In genomic region chr17:75271233-75271954, GRCh38 we compare ENCODE assay signal across 2 cellular contexts.
TF ChIP-seq lines count a peak whose summit lies in the region.

No MANE protein-coding gene starts in this region.

TF ChIP-seq in HEK293, 187 proteins besides CTCF, POLR2A, EP300 and RAD21 (continues in another document):
- TF ChIP-seq ZNF664 (tag by site-specific recombination; IDR thresholded peaks at IDR 0.05) (no peak), ZNF341 (tag by site-specific recombination; IDR thresholded peaks at IDR 0.05; ENCODE audit: low read depth) (peak; percentile 93), SP2 (tag by site-specific recombination; IDR thresholded peaks at IDR 0.05) (no peak), ZNF10 (tag by site-specific recombination; IDR thresholded peaks at IDR 0.05) (peak; percentile 39; the same call in 1 of the 2 replicates), SALL2 (tag by site-specific recombination; IDR thresholded peaks at IDR 0.05; ENCODE audit: borderline replicate concordance) (no peak), ZNF221 (tag by site-specific recombination; IDR thresholded peaks at IDR 0.05; ENCODE audit: borderline replicate concordance) (no peak), KLF7 (tag by site-specific recombination; IDR thresholded peaks at IDR 0.05; ENCODE audit: borderline replicate concordance) (no peak), ZNF324 (tag by site-specific recombination; IDR thresholded peaks at IDR 0.05) (0 out of 2 replicates have a peak, but pooled peaks have one; percentile 31), ZNF501 (tag by site-specific recombination; IDR thresholded peaks at IDR 0.05) (peak; percentile 81), KLF8 (tag by site-specific recombination; IDR thresholded peaks at IDR 0.05) (peak; percentile 37; the same call in 1 of the 2 replicates), ZNF155 (tag by site-specific recombination; IDR thresholded peaks at IDR 0.05) (no peak), EGR2 (tag by site-specific recombination; IDR thresholded peaks at IDR 0.05; ENCODE audit: low read depth) (0 out of 2 replicates have a peak, but pooled peaks have one; percentile 41), ZNF623 (tag by site-specific recombination; IDR thresholded peaks at IDR 0.05) (no peak), ZNF660 (tag by site-specific recombination; IDR thresholded peaks at IDR 0.05) (peak; percentile 28; the same call in 1 of the 2 replicates), ZNF416 (tag by site-specific recombination; IDR thresholded peaks at IDR 0.05) (no peak), ZBTB1 (tag by site-specific recombination; IDR thresholded peaks at IDR 0.05) (no peak), ZNF629 (tag by site-specific recombination; IDR thresholded peaks at IDR 0.05) (peak; percentile 33; the same call in 1 of the 2 replicates), ZNF692 (tag by site-specific recombination; IDR thresholded peaks at IDR 0.05) (peak; percentile 54; the same call in 1 of the 2 replicates), BCL11A (tag by site-specific recombination; IDR thresholded peaks at IDR 0.05; ENCODE audit: low read depth) (0 out of 2 replicates have a peak, but pooled peaks have one; percentile 11), ZNF521 (tag by site-specific recombination; IDR thresholded peaks at IDR 0.05) (no peak), KLF17 (tag by site-specific recombination; IDR thresholded peaks at IDR 0.05) (no peak; the same call in 1 of the 2 replicates), YY2 (tag by site-specific recombination; IDR thresholded peaks at IDR 0.05) (no peak), ZFP41 (tag by site-specific recombination; IDR thresholded peaks at IDR 0.05; ENCODE audit: borderline replicate concordance) (no peak), OVOL3 (tag by site-specific recombination; IDR thresholded peaks at IDR 0.05) (no peak), ZNF561 (tag by site-specific recombination; IDR thresholded peaks at IDR 0.05; ENCODE audit: borderline replicate concordance) (peak; percentile 26; the same call in 1 of the 2 replicates), ZNF621 (tag by site-specific recombination; IDR thresholded peaks at IDR 0.05) (no peak), ZNF558 (tag by site-specific recombination; IDR thresholded peaks at IDR 0.05) (no peak), ZNF707 (tag by site-specific recombination; IDR thresholded peaks at IDR 0.05) (no peak)
- TF ChIP-seq, protein P1, sequence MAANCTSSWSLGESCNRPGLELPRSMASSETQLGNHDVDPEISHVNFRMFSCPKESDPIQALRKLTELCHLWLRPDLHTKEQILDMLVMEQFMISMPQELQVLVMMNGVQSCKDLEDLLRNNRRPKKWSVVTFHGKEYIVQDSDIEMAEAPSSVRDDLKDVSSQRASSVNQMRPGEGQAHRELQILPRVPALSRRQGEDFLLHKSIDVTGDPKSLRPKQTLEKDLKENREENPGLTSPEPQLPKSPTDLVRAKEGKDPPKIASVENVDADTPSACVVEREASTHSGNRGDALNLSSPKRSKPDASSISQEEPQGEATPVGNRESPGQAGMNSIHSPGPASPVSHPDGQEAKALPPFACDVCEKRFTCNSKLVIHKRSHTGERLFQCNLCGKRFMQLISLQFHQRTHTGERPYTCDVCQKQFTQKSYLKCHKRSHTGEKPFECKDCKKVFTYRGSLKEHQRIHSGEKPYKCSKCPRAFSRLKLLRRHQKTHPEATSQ (tag by site-specific recombination; IDR thresholded peaks at IDR 0.05): no peak
- TF ChIP-seq, protein P2, sequence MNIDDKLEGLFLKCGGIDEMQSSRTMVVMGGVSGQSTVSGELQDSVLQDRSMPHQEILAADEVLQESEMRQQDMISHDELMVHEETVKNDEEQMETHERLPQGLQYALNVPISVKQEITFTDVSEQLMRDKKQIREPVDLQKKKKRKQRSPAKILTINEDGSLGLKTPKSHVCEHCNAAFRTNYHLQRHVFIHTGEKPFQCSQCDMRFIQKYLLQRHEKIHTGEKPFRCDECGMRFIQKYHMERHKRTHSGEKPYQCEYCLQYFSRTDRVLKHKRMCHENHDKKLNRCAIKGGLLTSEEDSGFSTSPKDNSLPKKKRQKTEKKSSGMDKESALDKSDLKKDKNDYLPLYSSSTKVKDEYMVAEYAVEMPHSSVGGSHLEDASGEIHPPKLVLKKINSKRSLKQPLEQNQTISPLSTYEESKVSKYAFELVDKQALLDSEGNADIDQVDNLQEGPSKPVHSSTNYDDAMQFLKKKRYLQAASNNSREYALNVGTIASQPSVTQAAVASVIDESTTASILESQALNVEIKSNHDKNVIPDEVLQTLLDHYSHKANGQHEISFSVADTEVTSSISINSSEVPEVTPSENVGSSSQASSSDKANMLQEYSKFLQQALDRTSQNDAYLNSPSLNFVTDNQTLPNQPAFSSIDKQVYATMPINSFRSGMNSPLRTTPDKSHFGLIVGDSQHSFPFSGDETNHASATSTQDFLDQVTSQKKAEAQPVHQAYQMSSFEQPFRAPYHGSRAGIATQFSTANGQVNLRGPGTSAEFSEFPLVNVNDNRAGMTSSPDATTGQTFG (tag by site-specific recombination; IDR thresholded peaks at IDR 0.05; ENCODE audit: borderline replicate concordance): no peak

TF ChIP-seq in K562, 482 proteins besides CTCF, POLR2A, EP300 and RAD21 (continues in another document):
- TF ChIP-seq KLF10 (CRISPR knock-in tag; IDR thresholded peaks at IDR 0.05): no peak
- TF ChIP-seq, protein P3, sequence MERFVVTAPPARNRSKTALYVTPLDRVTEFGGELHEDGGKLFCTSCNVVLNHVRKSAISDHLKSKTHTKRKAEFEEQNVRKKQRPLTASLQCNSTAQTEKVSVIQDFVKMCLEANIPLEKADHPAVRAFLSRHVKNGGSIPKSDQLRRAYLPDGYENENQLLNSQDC (CRISPR knock-in tag; IDR thresholded peaks at IDR 0.05): peak; percentile 75; the same call in 1 of the 2 replicates
- TF ChIP-seq HCFC1 (IDR thresholded peaks at IDR 0.05; ENCODE audit: low read depth, low read length): peak; percentile 82
- peak; percentile 90 for TF ChIP-seq MTA3 (IDR thresholded peaks at IDR 0.05; ENCODE audit: borderline replicate concordance)
- TF ChIP-seq CAMTA2 (CRISPR knock-in tag; conservative IDR thresholded peaks at IDR 0.05): no peak
- peak; percentile 93 for TF ChIP-seq FIP1L1 (IDR thresholded peaks at IDR 0.05; ENCODE audit: low read depth, low read length, poor library complexity, severe bottlenecking)
- no peak for TF ChIP-seq CHD1 (IDR thresholded peaks at IDR 0.05; ENCODE audit: low read length)
- TF ChIP-seq CXXC5 (CRISPR knock-in tag; IDR thresholded peaks at IDR 0.05): peak; percentile 96
- TF ChIP-seq RB1 (IDR thresholded peaks at IDR 0.05; ENCODE audit: low read depth): peak; percentile 97
- TF ChIP-seq, protein P4, sequence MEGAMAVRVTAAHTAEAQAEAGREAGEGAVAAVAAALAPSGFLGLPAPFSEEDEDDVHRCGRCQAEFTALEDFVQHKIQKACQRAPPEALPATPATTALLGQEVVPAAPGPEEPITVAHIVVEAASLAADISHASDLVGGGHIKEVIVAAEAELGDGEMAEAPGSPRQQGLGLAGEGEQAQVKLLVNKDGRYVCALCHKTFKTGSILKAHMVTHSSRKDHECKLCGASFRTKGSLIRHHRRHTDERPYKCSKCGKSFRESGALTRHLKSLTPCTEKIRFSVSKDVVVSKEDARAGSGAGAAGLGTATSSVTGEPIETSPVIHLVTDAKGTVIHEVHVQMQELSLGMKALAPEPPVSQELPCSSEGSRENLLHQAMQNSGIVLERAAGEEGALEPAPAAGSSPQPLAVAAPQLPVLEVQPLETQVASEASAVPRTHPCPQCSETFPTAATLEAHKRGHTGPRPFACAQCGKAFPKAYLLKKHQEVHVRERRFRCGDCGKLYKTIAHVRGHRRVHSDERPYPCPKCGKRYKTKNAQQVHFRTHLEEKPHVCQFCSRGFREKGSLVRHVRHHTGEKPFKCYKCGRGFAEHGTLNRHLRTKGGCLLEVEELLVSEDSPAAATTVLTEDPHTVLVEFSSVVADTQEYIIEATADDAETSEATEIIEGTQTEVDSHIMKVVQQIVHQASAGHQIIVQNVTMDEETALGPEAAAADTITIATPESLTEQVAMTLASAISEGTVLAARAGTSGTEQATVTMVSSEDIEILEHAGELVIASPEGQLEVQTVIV (CRISPR knock-in tag; IDR thresholded peaks at IDR 0.05; ENCODE audit: borderline replicate concordance): no peak
- TF ChIP-seq, protein P5, sequence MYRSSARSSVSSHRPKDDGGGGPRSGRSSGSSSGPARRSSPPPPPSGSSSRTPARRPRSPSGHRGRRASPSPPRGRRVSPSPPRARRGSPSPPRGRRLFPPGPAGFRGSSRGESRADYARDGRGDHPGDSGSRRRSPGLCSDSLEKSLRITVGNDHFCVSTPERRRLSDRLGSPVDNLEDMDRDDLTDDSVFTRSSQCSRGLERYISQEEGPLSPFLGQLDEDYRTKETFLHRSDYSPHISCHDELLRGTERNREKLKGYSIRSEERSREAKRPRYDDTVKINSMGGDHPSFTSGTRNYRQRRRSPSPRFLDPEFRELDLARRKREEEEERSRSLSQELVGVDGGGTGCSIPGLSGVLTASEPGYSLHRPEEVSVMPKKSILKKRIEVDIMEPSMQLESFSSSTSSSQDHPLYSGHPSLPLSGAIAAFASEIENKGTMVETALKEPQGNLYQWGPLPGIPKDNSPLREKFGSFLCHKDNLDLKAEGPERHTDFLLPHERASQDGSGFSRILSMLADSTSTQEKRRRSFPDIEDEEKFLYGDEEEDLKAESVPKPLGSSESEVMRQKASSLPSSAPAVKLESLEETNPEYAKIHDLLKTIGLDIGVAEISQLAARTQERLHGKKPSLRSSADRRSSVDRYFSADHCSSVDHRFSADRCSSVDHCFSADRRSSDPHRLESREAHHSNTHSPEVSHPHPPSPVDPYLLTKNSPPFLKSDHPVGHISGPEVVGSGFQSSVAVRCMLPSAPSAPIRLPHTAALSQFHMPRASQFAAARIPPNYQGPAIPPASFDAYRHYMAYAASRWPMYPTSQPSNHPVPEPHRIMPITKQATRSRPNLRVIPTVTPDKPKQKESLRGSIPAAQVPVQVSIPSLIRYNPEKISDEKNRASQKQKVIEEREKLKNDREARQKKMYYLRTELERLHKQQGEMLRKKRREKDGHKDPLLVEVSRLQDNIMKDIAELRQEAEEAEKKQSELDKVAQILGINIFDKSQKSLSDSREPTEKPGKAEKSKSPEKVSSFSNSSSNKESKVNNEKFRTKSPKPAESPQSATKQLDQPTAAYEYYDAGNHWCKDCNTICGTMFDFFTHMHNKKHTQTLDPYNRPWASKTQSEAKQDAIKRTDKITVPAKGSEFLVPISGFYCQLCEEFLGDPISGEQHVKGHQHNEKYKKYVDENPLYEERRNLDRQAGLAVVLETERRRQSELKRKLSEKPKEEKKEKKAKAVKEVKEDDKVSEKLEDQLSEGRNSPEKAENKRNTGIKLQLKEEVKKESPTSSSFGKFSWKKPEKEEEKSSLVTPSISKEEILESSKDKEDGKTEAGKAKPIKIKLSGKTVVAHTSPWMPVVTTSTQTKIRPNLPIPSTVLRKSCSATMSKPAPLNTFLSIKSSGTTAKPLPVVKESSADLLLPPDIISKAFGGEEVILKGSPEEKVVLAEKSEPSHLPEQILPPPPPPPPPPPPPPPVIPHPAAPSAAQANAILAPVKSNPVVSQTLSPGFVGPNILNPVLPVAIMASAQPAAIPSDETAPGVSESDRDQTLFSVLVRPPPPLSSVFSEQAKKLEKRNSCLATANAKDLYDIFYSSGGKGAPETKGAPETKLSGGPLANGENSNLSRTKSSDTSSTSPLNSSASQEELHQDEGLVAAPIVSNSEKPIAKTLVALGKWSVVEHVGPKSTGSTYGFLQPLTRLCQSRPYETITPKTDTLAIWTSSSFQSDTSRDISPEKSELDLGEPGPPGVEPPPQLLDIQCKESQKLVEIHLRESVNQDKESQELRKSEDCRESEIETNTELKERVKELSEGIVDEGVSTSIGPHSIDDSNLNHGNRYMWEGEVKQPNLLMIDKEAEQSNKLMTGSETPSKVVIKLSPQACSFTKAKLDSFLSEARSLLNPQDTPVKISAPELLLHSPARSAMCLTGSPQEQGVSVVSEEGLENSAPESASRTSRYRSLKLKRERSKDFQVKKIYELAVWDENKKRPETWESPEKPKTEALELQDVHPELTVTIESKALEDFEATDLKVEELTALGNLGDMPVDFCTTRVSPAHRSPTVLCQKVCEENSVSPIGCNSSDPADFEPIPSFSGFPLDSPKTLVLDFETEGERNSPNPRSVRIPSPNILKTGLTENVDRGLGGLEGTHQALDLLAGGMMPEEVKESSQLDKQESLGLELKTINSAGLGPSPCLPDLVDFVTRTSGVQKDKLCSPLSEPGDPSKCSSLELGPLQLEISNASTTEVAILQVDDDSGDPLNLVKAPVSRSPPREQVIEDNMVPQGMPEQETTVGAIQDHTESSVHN (IDR thresholded peaks at IDR 0.05; ENCODE audit: borderline replicate concordance in 1 of 2, low read depth in 1 of 2): no peak
- TF ChIP-seq MTF1 (CRISPR knock-in tag; IDR thresholded peaks at IDR 0.05; ENCODE audit: borderline replicate concordance): no peak
- no peak for TF ChIP-seq PRPF4 (IDR thresholded peaks at IDR 0.05; ENCODE audit: insufficient read depth, low read depth, low read length, poor library complexity, severe bottlenecking)
- 0 out of 2 replicates have a peak, but pooled peaks have one; percentile 30 for TF ChIP-seq SP1 (CRISPR knock-in tag; IDR thresholded peaks at IDR 0.05)
- TF ChIP-seq ZNF511 (CRISPR knock-in tag; IDR thresholded peaks at IDR 0.05): peak; percentile 65; the same call in 1 of the 2 replicates
- TF ChIP-seq, protein P6, sequence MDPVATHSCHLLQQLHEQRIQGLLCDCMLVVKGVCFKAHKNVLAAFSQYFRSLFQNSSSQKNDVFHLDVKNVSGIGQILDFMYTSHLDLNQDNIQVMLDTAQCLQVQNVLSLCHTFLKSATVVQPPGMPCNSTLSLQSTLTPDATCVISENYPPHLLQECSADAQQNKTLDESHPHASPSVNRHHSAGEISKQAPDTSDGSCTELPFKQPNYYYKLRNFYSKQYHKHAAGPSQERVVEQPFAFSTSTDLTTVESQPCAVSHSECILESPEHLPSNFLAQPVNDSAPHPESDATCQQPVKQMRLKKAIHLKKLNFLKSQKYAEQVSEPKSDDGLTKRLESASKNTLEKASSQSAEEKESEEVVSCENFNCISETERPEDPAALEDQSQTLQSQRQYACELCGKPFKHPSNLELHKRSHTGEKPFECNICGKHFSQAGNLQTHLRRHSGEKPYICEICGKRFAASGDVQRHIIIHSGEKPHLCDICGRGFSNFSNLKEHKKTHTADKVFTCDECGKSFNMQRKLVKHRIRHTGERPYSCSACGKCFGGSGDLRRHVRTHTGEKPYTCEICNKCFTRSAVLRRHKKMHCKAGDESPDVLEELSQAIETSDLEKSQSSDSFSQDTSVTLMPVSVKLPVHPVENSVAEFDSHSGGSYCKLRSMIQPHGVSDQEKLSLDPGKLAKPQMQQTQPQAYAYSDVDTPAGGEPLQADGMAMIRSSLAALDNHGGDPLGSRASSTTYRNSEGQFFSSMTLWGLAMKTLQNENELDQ (CRISPR knock-in tag; IDR thresholded peaks at IDR 0.05; ENCODE audit: borderline replicate concordance): no peak
- TF ChIP-seq KAT7 (CRISPR knock-in tag; IDR thresholded peaks at IDR 0.05; ENCODE audit: borderline replicate concordance): peak; percentile 66; the same call in 1 of the 2 replicates
- TF ChIP-seq, protein P7, sequence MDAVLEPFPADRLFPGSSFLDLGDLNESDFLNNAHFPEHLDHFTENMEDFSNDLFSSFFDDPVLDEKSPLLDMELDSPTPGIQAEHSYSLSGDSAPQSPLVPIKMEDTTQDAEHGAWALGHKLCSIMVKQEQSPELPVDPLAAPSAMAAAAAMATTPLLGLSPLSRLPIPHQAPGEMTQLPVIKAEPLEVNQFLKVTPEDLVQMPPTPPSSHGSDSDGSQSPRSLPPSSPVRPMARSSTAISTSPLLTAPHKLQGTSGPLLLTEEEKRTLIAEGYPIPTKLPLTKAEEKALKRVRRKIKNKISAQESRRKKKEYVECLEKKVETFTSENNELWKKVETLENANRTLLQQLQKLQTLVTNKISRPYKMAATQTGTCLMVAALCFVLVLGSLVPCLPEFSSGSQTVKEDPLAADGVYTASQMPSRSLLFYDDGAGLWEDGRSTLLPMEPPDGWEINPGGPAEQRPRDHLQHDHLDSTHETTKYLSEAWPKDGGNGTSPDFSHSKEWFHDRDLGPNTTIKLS (IDR thresholded peaks at IDR 0.05; ENCODE audit: borderline replicate concordance, low read depth): peak; percentile 61; the same call in 1 of the 2 replicates
